In the genomic region with DNA sequence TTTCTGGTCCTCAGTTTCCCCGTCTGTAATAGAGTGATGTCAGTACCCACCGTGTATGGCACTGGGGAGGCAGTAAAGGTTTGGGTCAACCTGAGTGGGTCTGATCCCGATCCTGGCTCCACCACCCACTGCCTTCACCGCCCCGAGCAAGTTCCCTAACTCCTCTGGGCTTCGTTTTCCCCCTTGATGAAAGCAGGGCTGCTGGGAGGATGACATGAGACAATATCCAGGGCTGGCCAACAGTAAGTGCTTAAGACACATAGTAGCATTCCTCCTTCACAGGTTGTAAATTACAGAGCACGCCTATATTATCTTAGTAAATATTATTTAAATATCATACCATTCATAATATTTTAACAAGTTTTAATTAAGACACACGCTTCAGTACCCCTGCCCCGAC, we compare ENCODE assay signal across 9 cellular contexts. TPM values are rescaled to one million over a fixed set of nuclear protein-coding genes. Genes with fewer than 3 reads are reported as not detected.
A peak's percentile ranks its signal among the peaks of the same experiment; 100 is the strongest.
DNase-seq lines count a peak whose midpoint lies in the region; ATAC-seq and TF ChIP-seq lines count a peak whose summit lies in the region.
"Had no signal": no experiment of that assay in that cellular context is flagged by ENCODE, and none has a peak within 500 bp of the region (broad histone marks: within the 10 kb centered on the region; RNA-seq: fewer than 3 reads in every experiment).

No MANE protein-coding gene starts in this region.

- BruUV-seq in Calu3 (replicated peaks; lab: Mats Ljungman, UMichigan) = TSS peak; percentile 47

- H3K27me3 Mint-ChIP-seq in Calu3 (ENCODE audit: unreplicated experiment) (no peaks in the 10 kb centered on the region), T-cell (peaks cover 0 to 2% of the 10 kb centered on the region in 2 donors)
- H3K27me3 Mint-ChIP-seq in activated CD4-positive, alpha-beta T cell treated with anti-CD3 and anti-CD28 coated beads, Interleukin-2, amount 10 ng/mL, durations not matched to agents 24 days and 14 days = peaks cover 12% of the 10 kb centered on the region

- no peak for ATAC-seq in T-cell (replicated peaks in 1 of 4)

- H3K4me1 ChIP-seq in BE2C = no peaks in the 10 kb centered on the region

- H3K4me3 ChIP-seq in fibroblast of mammary gland (ENCODE audit: control insufficient read depth, low read depth, low read length) = peak overlapping the region; percentile 47
- peak overlapping the region; percentile 41 for H3K4me3 ChIP-seq in retinal pigment epithelial cell (ENCODE audit: low read length)
- H3K4me3 ChIP-seq in BE2C (ENCODE audit: low read depth, low read length) = no peak overlapping the region

- H3K27ac Mint-ChIP-seq in Calu3 (ENCODE audit: unreplicated experiment) (peak overlapping the region; percentile 83), T-cell (no peak overlapping the region)
- no peak overlapping the region for H3K27ac Mint-ChIP-seq in activated CD4-positive, alpha-beta T cell treated with anti-CD3 and anti-CD28 coated beads, Interleukin-2, amount 10 ng/mL, durations not matched to agents 24 days and 14 days

- CTCF ChIA-PET in Calu3 (lab: Charles Lee) = interaction anchor here (0.7 to 1.0 kb wide), 2 partner anchors 9 to 16 kb away, joined by 3 read pairs; no protein-coding TSS in a partner anchor
- CTCF ChIA-PET in T-cell (lab: Charles Lee) = interaction anchor here in 1 of 2 donors (0.6 kb wide), 1 partner anchor 1052 kb away, joined by 5 read pairs; no protein-coding TSS in a partner anchor

- intact Hi-C loops in Calu3 (cut with micrococcal nuclease; ENCODE audit: unreplicated experiment) = no loop called here
- intact Hi-C loops in activated CD4-positive, alpha-beta T cell treated with anti-CD3 and anti-CD28 coated beads, Interleukin-2, amount 10 ng/mL, durations not matched to agents 24 days and 14 days (cut with micrococcal nuclease) = no loop called here

- no peak for TF ChIP-seq CTCF in Calu3 (IDR thresholded peaks at IDR 0.05; ENCODE audit: unreplicated experiment)
- TF ChIP-seq CTCF in fibroblast of mammary gland (conservative IDR thresholded peaks at IDR 0.05; ENCODE audit: control insufficient read depth, insufficient read depth, low read depth, low read length) = no peak
- no peak for TF ChIP-seq CTCF in retinal pigment epithelial cell (conservative IDR thresholded peaks at IDR 0.05; ENCODE audit: low read depth, low read length)
- TF ChIP-seq CTCF in BE2C (IDR thresholded peaks at IDR 0.05; ENCODE audit: low read depth, low read length) = no peak

- no peaks in the 10 kb centered on the region for H3K9me3 ChIP-seq in BE2C

- POLR2A ChIA-PET in T-cell (lab: Charles Lee) = no interaction called here

- H3K27me3 ChIP-seq in BE2C = peaks cover 14% of the 10 kb centered on the region

- H3K36me3 Mint-ChIP-seq in Calu3 (ENCODE audit: insufficient read depth, unreplicated experiment) = peaks cover 29% of the 10 kb centered on the region
- no peaks in the 10 kb centered on the region for H3K36me3 Mint-ChIP-seq in T-cell
- H3K36me3 Mint-ChIP-seq in activated CD4-positive, alpha-beta T cell treated with anti-CD3 and anti-CD28 coated beads, Interleukin-2, amount 10 ng/mL, durations not matched to agents 24 days and 14 days (ENCODE audit: low read depth) = no peaks in the 10 kb centered on the region

- peak overlapping the region; percentile 89 for H3K4me3 Mint-ChIP-seq in Calu3 (ENCODE audit: low read depth, unreplicated experiment)
- H3K4me3 Mint-ChIP-seq in T-cell = peak overlapping the region; percentile 68 to 77 (median 73)
- no peak overlapping the region for H3K4me3 Mint-ChIP-seq in activated CD4-positive, alpha-beta T cell treated with anti-CD3 and anti-CD28 coated beads, Interleukin-2, amount 10 ng/mL, durations not matched to agents 24 days and 14 days

- no peaks in the 10 kb centered on the region for H3K9me3 Mint-ChIP-seq in Calu3 (ENCODE audit: low read depth, unreplicated experiment)
- H3K9me3 Mint-ChIP-seq in T-cell = no peaks in the 10 kb centered on the region
- no peaks in the 10 kb centered on the region for H3K9me3 Mint-ChIP-seq in activated CD4-positive, alpha-beta T cell treated with anti-CD3 and anti-CD28 coated beads, Interleukin-2, amount 10 ng/mL, durations not matched to agents 24 days and 14 days

- H3K4me1 Mint-ChIP-seq in Calu3 (ENCODE audit: low read depth, unreplicated experiment) (peaks cover 31% of the 10 kb centered on the region), T-cell (peaks cover 10 to 15% (median 12%) of the 10 kb centered on the region in 3 donors)
- peaks cover 8% of the 10 kb centered on the region for H3K4me1 Mint-ChIP-seq in activated CD4-positive, alpha-beta T cell treated with anti-CD3 and anti-CD28 coated beads, Interleukin-2, amount 10 ng/mL, durations not matched to agents 24 days and 14 days

- DNase-seq in Calu3 = no peak
- DNase-seq in T-cell = no peak
- no peak for DNase-seq in fibroblast of mammary gland (ENCODE audit: low read depth)
- no peak for DNase-seq in retinal pigment epithelial cell (ENCODE audit: low read depth)
- DNase-seq in occipital lobe (lab: John Stamatoyannopoulos, UW) = no peak
- DNase-seq in activated CD4-positive, alpha-beta T cell treated with anti-CD3 and anti-CD28 coated beads, Interleukin-2, amount 10 ng/mL, durations not matched to agents 24 days and 14 days = no peak
- no peak for DNase-seq in Ammon's horn (ENCODE audit: low spot score)
- DNase-seq in BE2C = no peak
- DNase-seq: hippocampal formation had no signal

- no peaks in the 10 kb centered on the region for H3K36me3 ChIP-seq in BE2C

RNA-seq across cellular contexts. Expression of gene PLEK2, which starts 0.6 kb away (rescaled TPM):
- 34.8 and 39.5 TPM in 2 replicates for total RNA-seq in Calu3 (2022)
- 1 to 10 TPM in 4 of 5 donors, under 1 TPM in 1; 0.79 to 4.0 (median 3.5) TPM for total RNA-seq in T-cell
- total RNA-seq in occipital lobe = 0.47 TPM
- total RNA-seq in activated CD4-positive, alpha-beta T cell treated with anti-CD3 and anti-CD28 coated beads, Interleukin-2, amount 10 ng/mL, durations not matched to agents 24 days and 14 days = 0.95 and 1.7 TPM in 2 replicates
- polyA plus RNA-seq in BE2C (2012; ENCODE audit: insufficient read depth, insufficient read length, low read depth) = not detected

RNA-seq across cellular contexts. Expression of gene EIF2S1, which starts 51.2 kb away (rescaled TPM):
- 148 and 161 TPM in 2 replicates for total RNA-seq in Calu3 (2022)
- 10 to 100 TPM; 38.8 to 66.0 (median 57.0) TPM for total RNA-seq in T-cell
- 92.8 TPM for total RNA-seq in occipital lobe
- 255 and 268 TPM in 2 replicates for total RNA-seq in activated CD4-positive, alpha-beta T cell treated with anti-CD3 and anti-CD28 coated beads, Interleukin-2, amount 10 ng/mL, durations not matched to agents 24 days and 14 days
- 248 TPM for polyA plus RNA-seq in BE2C (2012; ENCODE audit: insufficient read depth, insufficient read length, low read depth)

RNA-seq across cellular contexts. Expression of gene ATP6V1D, which starts 51.8 kb away (rescaled TPM):
- 45.1 and 53.3 TPM in 2 replicates for total RNA-seq in Calu3 (2022)
- total RNA-seq in T-cell = 10 to 100 TPM; 20.9 to 31.1 (median 24.5) TPM
- 152 TPM for total RNA-seq in occipital lobe
- 29.7 and 30.1 TPM in 2 replicates for total RNA-seq in activated CD4-positive, alpha-beta T cell treated with anti-CD3 and anti-CD28 coated beads, Interleukin-2, amount 10 ng/mL, durations not matched to agents 24 days and 14 days
- polyA plus RNA-seq in BE2C (2012; ENCODE audit: insufficient read depth, insufficient read length, low read depth) = 135 TPM
